In the genomic region with DNA sequence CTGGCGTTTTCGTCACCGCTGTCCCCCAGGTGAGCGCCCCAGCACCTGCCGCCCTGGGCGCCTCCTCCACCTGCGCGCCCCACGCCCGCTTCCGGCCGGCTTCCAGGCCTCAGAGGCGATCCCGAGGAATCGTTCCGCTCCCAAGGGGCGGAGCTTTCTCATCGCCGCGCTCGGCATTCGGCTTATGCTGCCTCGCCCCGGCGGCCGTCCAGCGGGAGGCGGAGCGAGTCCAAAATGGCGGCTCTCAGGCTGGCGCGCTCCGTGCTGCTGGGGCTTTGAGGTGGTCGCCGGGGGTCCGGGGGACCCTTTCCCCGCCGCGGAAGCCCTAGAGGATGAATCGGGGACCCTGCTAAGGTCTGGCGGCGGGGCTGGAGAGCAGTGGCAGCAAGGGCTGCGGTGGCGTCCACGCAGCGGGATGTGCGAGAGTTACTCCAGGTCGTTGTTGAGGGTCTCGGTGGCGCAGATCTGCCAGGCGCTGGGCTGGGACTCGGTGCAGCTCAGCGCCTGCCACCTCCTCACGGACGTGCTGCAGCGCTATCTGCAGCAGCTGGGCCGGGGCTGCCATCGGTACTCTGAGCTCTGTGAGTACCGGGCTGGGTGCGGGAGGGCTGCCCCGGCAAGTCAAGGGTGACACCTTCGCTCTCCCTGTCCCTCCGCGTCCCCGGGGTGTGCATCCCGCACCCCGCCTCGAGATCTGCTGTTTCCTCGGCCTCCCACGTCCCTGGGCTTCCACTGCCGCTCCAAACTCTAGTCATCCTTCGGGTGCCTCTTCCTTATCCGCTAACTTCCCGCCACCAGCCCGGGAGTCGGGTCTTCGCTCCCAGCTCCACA, we compare ENCODE assay signal across 8 cellular contexts. TPM values are rescaled to one million over a fixed set of nuclear protein-coding genes. Genes with fewer than 3 reads are reported as not detected.
DNase-seq lines count a peak whose midpoint lies in the region; FAIRE-seq lines count a peak whose summit lies in the region.

TAF3 (plus strand) TSS at position 211 of the 831 bp plus-strand sequence; CDS start at position 416, 205 bp downstream.

- H3K4me1 ChIP-seq in HAP-1 (peaks cover 7% of the 10 kb centered on the region), neuronal stem cell (ENCODE audit: control insufficient read depth in 2 of 2, insufficient read depth in 1 of 2, low read depth in 1 of 2, low read length in 2 of 2) (peaks cover 2 to 3% of the 10 kb centered on the region in 2 donors)

- DNase-seq in GM04504 (ENCODE audit: low read depth) (peak; percentile 72), HAP-1 (ENCODE audit: low spot score in 2 of 2) (peak; percentile 75 to 93), M059J (ENCODE audit: low read depth) (peak; percentile 70), SK-MEL-5 (ENCODE audit: low read depth, low spot score) (peak; percentile 76), frontal cortex (ENCODE audit: low spot score in 2 of 2) (peak; percentile 89 to 94), neuronal stem cell (ENCODE audit: low spot score) (peak; percentile 82), stromal cell of bone marrow (ENCODE audit: low read depth) (peak; percentile 83)
- DNase-seq in activated naive CD4-positive, alpha-beta T cell (lab: John Stamatoyannopoulos, UW) = peak; percentile 66 to 92 (median 79)

- peaks cover 2% of the 10 kb centered on the region for H3K79me1 ChIP-seq in neuronal stem cell (ENCODE audit: low read depth, low read length)

- peak within 1 kb of the TSS; percentile 96 for H2AFZ ChIP-seq in neuronal stem cell (ENCODE audit: low read length)

- no peaks in the 10 kb centered on the region; the same call in 1 of the 2 replicates for H3K36me3 ChIP-seq in HAP-1 (replicated peaks)
- H3K36me3 ChIP-seq in neuronal stem cell (replicated peaks in 1 of 2; ENCODE audit: control insufficient read depth in 2 of 2, insufficient read depth in 2 of 2, low read length in 2 of 2) = peaks cover 0 to 32% of the 10 kb centered on the region in 2 donors

- H3K27ac ChIP-seq in neuronal stem cell (replicated peaks; ENCODE audit: low read length) = no peak within 1 kb of the TSS

- H3K9me3 ChIP-seq in HAP-1 (no peaks in the 10 kb centered on the region), neuronal stem cell (replicated peaks in 1 of 2; ENCODE audit: control insufficient read depth in 2 of 2, insufficient read depth in 1 of 2, low read depth in 1 of 2, low read length in 2 of 2) (no peaks in the 10 kb centered on the region)

- WGBS in neuronal stem cell (ENCODE audit: extremely low coverage in 2 of 2, insufficient read length in 2 of 2, insufficient replicate concordance in 1 of 2), 2 donors = no CpG with 5 or more reads among the region's 77 CpGs

- peak within 1 kb of the TSS; percentile 93 for H3K23ac ChIP-seq in neuronal stem cell (ENCODE audit: low read depth, low read length, poor library complexity)

- no peak within 1 kb of the TSS for H4K8ac ChIP-seq in neuronal stem cell (ENCODE audit: low read depth, low read length)

- in situ Hi-C loops in HAP-1 (cut with MboI; ENCODE audit: low sequenced_read_pairs) (no loop called here), SK-MEL-5 (cut with HindIII; ENCODE audit: low pct_unique_long_range_greater_than_20kb, low sequenced_read_pairs) (no loop called here)

- no peak within 1 kb of the TSS for H2AK5ac ChIP-seq in neuronal stem cell (ENCODE audit: low read depth, low read length)

- peak within 1 kb of the TSS; percentile 72 for H3K14ac ChIP-seq in neuronal stem cell (ENCODE audit: low read length)

- FAIRE-seq in frontal cortex (lab: Jason Lieb, UNC) = no peak

- H3K4me3 ChIP-seq in HAP-1 (peak within 1 kb of the TSS; percentile 99), neuronal stem cell (ENCODE audit: low read length in 2 of 2) (peak within 1 kb of the TSS; percentile 96 to 97)

- no peak within 1 kb of the TSS for H2BK15ac ChIP-seq in neuronal stem cell (ENCODE audit: low read length)

- H3K4me2 ChIP-seq in neuronal stem cell (ENCODE audit: insufficient read depth, low read length, poor library complexity, severe bottlenecking) = peak within 1 kb of the TSS; percentile 84

- H2BK12ac ChIP-seq in neuronal stem cell (ENCODE audit: low read length) = no peak within 1 kb of the TSS

- no peak within 1 kb of the TSS for H4K91ac ChIP-seq in neuronal stem cell (ENCODE audit: low read depth, low read length, poor library complexity)

- H3K27me3 ChIP-seq in HAP-1 (ENCODE audit: low read depth) (no peaks in the 10 kb centered on the region), neuronal stem cell (ENCODE audit: control insufficient read depth in 3 of 3, insufficient read depth in 3 of 3, low read depth in 1 of 3, low read length in 3 of 3) (peaks cover 0 to 4% (median 3%) of the 10 kb centered on the region in 3 experiments)

- H3K4ac ChIP-seq in neuronal stem cell (ENCODE audit: low read length) = no peak within 1 kb of the TSS

- H3K18ac ChIP-seq in neuronal stem cell (ENCODE audit: low read length) = peak within 1 kb of the TSS; percentile 66

- H2BK120ac ChIP-seq in neuronal stem cell (ENCODE audit: low read depth, low read length) = no peak within 1 kb of the TSS

- H3K9ac ChIP-seq in neuronal stem cell (ENCODE audit: low read depth, low read length, poor library complexity) = peak within 1 kb of the TSS; percentile 91

- H2BK5ac ChIP-seq in neuronal stem cell (ENCODE audit: low read length) = peak within 1 kb of the TSS; percentile 97

RNA-seq across cellular contexts. Expression of gene TAF3, which starts in this region (rescaled TPM):
- total RNA-seq in M059J (2014; rRNA removed; shearing (Covaris generic)) = 0.79 and 2.1 TPM in 2 replicates
- total RNA-seq in SK-MEL-5 (2014; rRNA removed; shearing (Covaris generic)) = 0.98 and 1.3 TPM in 2 replicates
- polyA plus RNA-seq in SK-MEL-5 (2015; cell fraction: cytosol; rRNA removed) = 5.4 and 6.2 TPM in 2 replicates
- polyA plus RNA-seq in SK-MEL-5 (2015; cell fraction: nucleus; rRNA removed) = 1.1 and 1.7 TPM in 2 replicates
- total RNA-seq in frontal cortex = 2.4 TPM
- polyA plus RNA-seq in neuronal stem cell (2013, experiment 1 of 2) = 12.7 TPM
- polyA plus RNA-seq in neuronal stem cell (2013, experiment 2 of 2) = 13.1 TPM
